ENCODE assay signal across 18 cellular contexts in the genomic region with DNA sequence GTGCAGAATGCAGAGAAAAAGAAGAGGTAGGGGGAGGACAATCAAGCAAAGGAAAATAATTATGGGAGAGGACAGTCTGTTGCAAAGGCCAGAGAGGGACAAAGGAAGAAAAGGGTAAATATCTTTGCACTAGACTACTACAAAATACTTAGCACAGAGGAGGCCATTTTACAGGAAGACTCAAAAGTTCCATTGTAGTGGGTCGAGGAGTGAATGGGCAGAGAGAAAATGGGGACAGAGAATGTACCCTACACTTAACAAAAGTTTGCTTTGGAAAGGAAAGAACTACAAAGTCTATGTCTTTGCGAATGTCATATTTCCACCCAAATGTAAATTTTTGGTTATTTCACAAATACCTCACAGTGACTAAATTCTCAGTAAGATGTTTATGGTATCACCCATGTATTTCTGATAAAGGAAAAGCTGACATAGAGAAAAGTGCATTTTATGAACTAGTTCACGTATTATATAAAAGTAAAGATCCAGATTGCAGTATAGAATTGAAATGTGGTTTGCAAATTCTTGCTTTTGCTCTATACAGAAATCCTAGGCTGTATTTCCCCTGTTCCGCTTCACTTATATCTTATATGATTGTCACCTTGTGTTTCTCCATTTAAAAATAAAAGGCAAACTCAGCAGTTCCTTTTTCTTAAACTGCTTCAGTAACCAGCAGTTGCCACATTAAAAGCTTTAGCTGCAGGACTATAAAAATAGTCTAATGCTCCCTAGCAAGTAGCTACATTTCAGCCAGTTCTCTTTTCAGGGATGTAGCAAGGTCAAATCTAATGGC.
"Had no signal": no experiment of that assay in that cellular context is flagged by ENCODE, and none has a peak within 500 bp of the region (broad histone marks: within the 10 kb centered on the region; RNA-seq: fewer than 3 reads in every experiment).

No MANE protein-coding gene starts in this region.

- DNase-seq: activated CD4-positive, alpha-beta T cell treated with anti-CD3 and anti-CD28 coated beads for 1 hour; activated CD4-positive, alpha-beta T cell treated with anti-CD3 and anti-CD28 coated beads, Interleukin-2, amount 50 U/mL, for 48 hours; activated CD8-positive, alpha-beta memory T cell treated with anti-CD3 and anti-CD28 coated beads, Interleukin-2, amount 10 ng/mL, durations not matched to agents 7 days and 5 days; activated gamma-delta T cell; activated naive CD8-positive, alpha-beta T cell treated with anti-CD3 and anti-CD28 coated beads for 36 hours; activated T-cell treated with anti-CD3 and anti-CD28 coated beads, Interleukin-2, amount 50 U/mL, for 4 hours; brain microvascular endothelial cell; effector memory CD4-positive, alpha-beta T cell; hypothalamus; kidney glomerular epithelial cell; midbrain; nucleus accumbens; spleen; stimulated activated CD4-positive, alpha-beta T cell treated with anti-CD3 and anti-CD28 coated beads, Interleukin-1b, Interleukin-23, amount 100 ng/mL, for 48 hours; stimulated activated naive CD4-positive, alpha-beta T cell treated with Interleukin-2 at 50 U/mL for 16 hours had no signal

- H3K4me1 ChIP-seq: prostate gland, upper lobe of left lung had no signal

- H3K36me3 ChIP-seq: brain microvascular endothelial cell, prostate gland, spleen, upper lobe of left lung had no signal

- H3K9me3 ChIP-seq: prostate gland, spleen, upper lobe of left lung had no signal

- H3K27me3 ChIP-seq: brain microvascular endothelial cell, spleen, upper lobe of left lung had no signal

- ATAC-seq: activated CD8-positive, alpha-beta memory T cell treated with anti-CD3 and anti-CD28 coated beads, Interleukin-2, amount 10 ng/mL, durations not matched to agents 7 days and 5 days; activated T-cell treated with anti-CD3 and anti-CD28 coated beads, Interleukin-2, amount 50 U/mL, for 4 hours; sciatic nerve had no signal

- H3K27ac ChIP-seq: brain microvascular endothelial cell, prostate gland, spleen, upper lobe of left lung had no signal

- H3K4me3 ChIP-seq: prostate gland, spleen, upper lobe of left lung had no signal
